In the genomic region with DNA sequence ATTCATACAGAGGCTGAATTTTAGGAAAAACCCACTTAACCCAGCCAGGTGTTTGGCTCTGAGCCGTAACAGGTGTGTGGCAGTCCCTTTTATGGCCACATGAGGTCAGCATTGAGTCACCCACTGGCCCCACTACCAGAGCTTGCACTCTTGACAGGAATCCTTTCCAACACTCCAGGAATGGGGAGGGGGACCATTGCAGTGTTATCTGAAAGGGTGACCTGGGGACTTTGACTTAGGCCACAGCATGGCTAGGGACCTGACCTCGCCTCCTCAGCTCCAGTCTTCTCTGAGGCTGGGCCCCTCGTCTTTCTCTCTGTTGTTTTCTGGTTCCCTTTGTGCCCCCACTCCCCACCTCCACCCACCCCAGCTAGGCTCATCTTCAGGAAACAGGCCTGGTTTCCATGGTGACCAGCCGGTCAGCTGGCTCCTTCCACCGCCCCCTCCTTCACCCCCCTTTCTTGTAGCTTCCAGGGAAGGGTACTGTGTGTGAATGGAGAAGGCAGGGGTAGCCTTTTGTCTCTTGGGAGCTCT, we compare ENCODE assay signal across 8 cellular contexts. TPM values are rescaled to one million over a fixed set of nuclear protein-coding genes. Genes with fewer than 3 reads are reported as not detected.
A peak's percentile ranks its signal among the peaks of the same experiment; 100 is the strongest.
DNase-seq lines count a peak whose midpoint lies in the region; ATAC-seq and TF ChIP-seq lines count a peak whose summit lies in the region.

No MANE protein-coding gene starts in this region.

- peaks cover 43% of the 10 kb centered on the region for H3K27me3 ChIP-seq in CD4-positive, alpha-beta T cell (ENCODE audit: control insufficient read depth, insufficient read depth, low read length)
- peaks cover 7% of the 10 kb centered on the region for H3K27me3 ChIP-seq in HAP-1 (ENCODE audit: low read depth)
- H3K27me3 ChIP-seq in NT2/D1 (ENCODE audit: insufficient read depth, insufficient read length), result peaks cover 27% of the 10 kb centered on the region
- H3K27me3 ChIP-seq in gastrocnemius medialis, result peaks cover 20 to 40% (median 30%) of the 10 kb centered on the region in 3 donors

- intact Hi-C loops in CD4-positive, alpha-beta T cell (cut with DNase I, micrococcal nuclease), result loop anchor here (1.0 to 10.0 kb wide), 6 partner anchors 36 to 693 kb away; a partner anchor contains a TSS
- intact Hi-C loops in head of caudate nucleus (cut with DNase I) (loop anchor here (5.0 kb wide), 2 partner anchors 44 to 69 kb away; a partner anchor contains a TSS), gastrocnemius medialis (cut with DNase I; ENCODE audit: low total_unique reads) (loop anchor here (1.0 to 2.0 kb wide), 2 partner anchors 37 to 70 kb away; no protein-coding TSS in a partner anchor)

- no peaks in the 10 kb centered on the region for H3K9me3 ChIP-seq in CD4-positive, alpha-beta T cell (ENCODE audit: control insufficient read depth, low read length)
- no peaks in the 10 kb centered on the region for H3K9me3 ChIP-seq in HAP-1
- H3K9me3 ChIP-seq in NT2/D1 (ENCODE audit: insufficient read depth, low read length), result no peaks in the 10 kb centered on the region
- H3K9me3 ChIP-seq in gastrocnemius medialis, result no peaks in the 10 kb centered on the region

- POLR2A ChIA-PET in CD4-positive, alpha-beta T cell (lab: Charles Lee), result interaction anchor here (0.5 to 2.1 kb wide), 4 partner anchors 13 to 1486 kb away, joined by 3 to 9 read pairs (median 4); a partner anchor contains a TSS

- H3K27me3 Mint-ChIP-seq in CD4-positive, alpha-beta T cell, result peaks cover 46% of the 10 kb centered on the region

- no peak overlapping the region for H3K27ac ChIP-seq in CD4-positive, alpha-beta T cell (ENCODE audit: low read depth, low read length)
- no peak overlapping the region for H3K27ac ChIP-seq in gastrocnemius medialis

- H3K4me1 ChIP-seq in HAP-1 (peaks cover 11% of the 10 kb centered on the region), NT2/D1 (ENCODE audit: insufficient read depth, insufficient read length) (peaks cover 18% of the 10 kb centered on the region), gastrocnemius medialis (peaks cover 17 to 19% of the 10 kb centered on the region in 2 donors)

- peak overlapping the region; percentile 80 for H3K4me3 Mint-ChIP-seq in CD4-positive, alpha-beta T cell

- peak; percentile 33 for ATAC-seq in CD4-positive, alpha-beta T cell (ENCODE audit: poor library complexity)
- ATAC-seq in gastrocnemius medialis (peak in 1 of 2 donors; percentile 40), GM18520 (IDR thresholded peaks at IDR 0.05; ENCODE audit: unreplicated experiment) (no peak)

- H3K9ac ChIP-seq in NT2/D1 (ENCODE audit: insufficient read length, low read depth), result no peak overlapping the region

- peak; percentile 89 for TF ChIP-seq CTCF in CD4-positive, alpha-beta T cell (IDR thresholded peaks at IDR 0.05)
- peak; percentile 62 to 84 (median 83) for TF ChIP-seq CTCF in gastrocnemius medialis (IDR thresholded peaks at IDR 0.05 in 4 of 5, conservative IDR thresholded peaks at IDR 0.05 in 1 of 5)

- H3K4me1 Mint-ChIP-seq in CD4-positive, alpha-beta T cell (ENCODE audit: low read depth), result peaks cover 43% of the 10 kb centered on the region

- H3K36me3 ChIP-seq in HAP-1 (replicated peaks) (no peaks in the 10 kb centered on the region), NT2/D1 (ENCODE audit: insufficient read depth, insufficient read length, low read length) (no peaks in the 10 kb centered on the region), gastrocnemius medialis (no peaks in the 10 kb centered on the region)

- no peaks in the 10 kb centered on the region for H3K9me3 Mint-ChIP-seq in CD4-positive, alpha-beta T cell

- no peak overlapping the region for H3K4me3 ChIP-seq in HAP-1
- no peak overlapping the region for H3K4me3 ChIP-seq in NT2/D1 (ENCODE audit: insufficient read length, low read depth)
- no peak overlapping the region for H3K4me3 ChIP-seq in gastrocnemius medialis

- TF ChIP-seq POLR2A in gastrocnemius medialis (IDR thresholded peaks at IDR 0.05), result no peak

- CTCF ChIA-PET in CD4-positive, alpha-beta T cell (lab: Charles Lee), result interaction anchor here (0.7 to 4.2 kb wide), 14 partner anchors 12 to 141 kb away, joined by 3 to 25 read pairs (median 4); a partner anchor contains a TSS

- peak overlapping the region; percentile 76 for H3K27ac Mint-ChIP-seq in CD4-positive, alpha-beta T cell

- H3K36me3 Mint-ChIP-seq in CD4-positive, alpha-beta T cell (ENCODE audit: low read depth), result peaks cover 15% of the 10 kb centered on the region

- in situ Hi-C loops in HAP-1 (cut with MboI; ENCODE audit: low sequenced_read_pairs) (loop anchor here (5.0 kb wide), 1 partner anchor 69 kb away; no protein-coding TSS in a partner anchor), gastrocnemius medialis (cut with MboI; ENCODE audit: low sequenced_read_pairs in 4 of 4) (loop anchor here in 1 of 4 donors (5.0 kb wide), 1 partner anchor 69 kb away; no protein-coding TSS in a partner anchor)

- peak in 9 of 10 experiments; percentile 38 to 65 (median 54) for DNase-seq in CD4-positive, alpha-beta T cell
- DNase-seq in HAP-1 (ENCODE audit: low spot score in 2 of 2), result peak; percentile 69 to 75
- peak; percentile 64 for DNase-seq in NT2/D1 (ENCODE audit: low read depth, low spot score)
- peak; percentile 86 for DNase-seq in activated effector memory CD4-positive, alpha-beta T cell treated with anti-CD3 and anti-CD28 coated beads, Interleukin-2, amount 50 U/mL, for 16 hours
- peak in 40 of 42 donors; percentile 35 to 85 (median 68) for DNase-seq in head of caudate nucleus
- DNase-seq in gastrocnemius medialis, result peak in 1 of 2 donors; percentile 50
- DNase-seq in mesenteric fat pad (ENCODE audit: low spot score), result no peak

RNA-seq across cellular contexts. Expression of a gene that starts 2.1 kb away (rescaled TPM):
- not detected for total RNA-seq in CD4-positive, alpha-beta T cell
- total RNA-seq in gastrocnemius medialis (under 1 TPM in 1 of 4 donors, not detected in 3; 0.11 TPM), mesenteric fat pad (not detected)

RNA-seq across cellular contexts. Expression of a gene that starts 2.8 kb away (rescaled TPM):
- 10 to 100 TPM; 43.0 to 43.1 TPM for total RNA-seq in CD4-positive, alpha-beta T cell
- total RNA-seq in gastrocnemius medialis, result 10 to 100 TPM in 2 of 4 donors, 1 to 10 TPM in 2; 4.1 to 11.1 (median 10.0) TPM
- 6.6 TPM for total RNA-seq in mesenteric fat pad

RNA-seq across cellular contexts. Expression of a gene that starts 10.8 kb away (rescaled TPM):
- total RNA-seq in CD4-positive, alpha-beta T cell, result 1 to 10 TPM; 6.4 to 7.0 TPM
- 10 to 100 TPM; 14.9 to 35.9 (median 21.4) TPM for total RNA-seq in gastrocnemius medialis
- total RNA-seq in mesenteric fat pad, result 27.4 TPM

RNA-seq across cellular contexts. Expression of a gene that starts 21.3 kb away (rescaled TPM):
- total RNA-seq in CD4-positive, alpha-beta T cell, result 100 to 1,000 TPM; 401 to 405 TPM
- total RNA-seq in gastrocnemius medialis (1,000 to 10,000 TPM in 2 of 4 donors, 100 to 1,000 TPM in 2; 878 to 1,576 (median 1,106) TPM), mesenteric fat pad (630 TPM)

RNA-seq across cellular contexts. Expression of a gene that starts 44.8 kb away (rescaled TPM):
- total RNA-seq in CD4-positive, alpha-beta T cell, result 1 to 10 TPM in 1 of 2 experiments, under 1 TPM in 1; 0.67 to 1.3 TPM
- 10 to 100 TPM; 18.3 to 95.5 (median 40.8) TPM for total RNA-seq in gastrocnemius medialis
- 205 TPM for total RNA-seq in mesenteric fat pad
